In the genomic region with DNA sequence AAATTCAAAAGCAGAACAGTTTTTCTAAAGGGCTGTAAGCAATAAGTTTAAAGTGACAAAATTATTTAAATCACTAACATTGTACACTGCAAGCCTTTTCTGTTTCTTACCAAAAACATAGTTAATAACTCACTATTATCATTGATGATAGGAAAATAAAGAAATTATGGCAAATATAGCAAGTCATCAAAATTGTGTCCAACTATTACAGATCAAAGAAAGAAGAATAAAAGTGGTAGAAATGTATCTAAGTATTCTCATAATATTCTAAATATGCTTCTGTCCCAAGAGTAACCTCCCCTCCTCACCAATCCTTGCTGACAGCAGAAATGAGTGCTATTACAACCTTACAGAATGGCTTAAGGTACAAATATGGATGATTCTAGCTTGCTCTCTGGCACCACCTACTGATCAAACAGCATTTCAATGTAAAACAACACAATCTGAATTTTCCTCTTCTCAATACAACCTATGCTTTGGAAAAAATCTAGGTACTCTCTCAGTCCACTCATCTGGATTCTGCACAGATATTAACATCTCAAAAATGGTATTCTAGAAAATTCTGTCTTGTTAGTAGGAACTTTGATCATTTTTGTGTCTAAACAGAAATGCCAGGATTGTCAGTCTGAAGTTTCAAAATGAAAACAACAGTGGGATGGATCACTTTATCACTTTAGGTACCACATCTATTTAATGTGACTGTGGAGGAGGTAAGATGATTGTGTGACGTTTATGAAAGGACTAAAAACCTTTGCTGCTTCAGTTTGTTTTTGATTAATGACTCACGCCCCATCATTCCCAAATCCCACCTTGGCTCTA, we compare ENCODE assay signal across 9 cellular contexts. TPM values are rescaled to one million over a fixed set of nuclear protein-coding genes. Genes with fewer than 3 reads are reported as not detected.
DNase-seq lines count a peak whose midpoint lies in the region; TF ChIP-seq lines count a peak whose summit lies in the region.
"Had no signal": no experiment of that assay in that cellular context is flagged by ENCODE, and none has a peak within 500 bp of the region (broad histone marks: within the 10 kb centered on the region; RNA-seq: fewer than 3 reads in every experiment).

No MANE protein-coding gene starts in this region.

- peaks cover 21% of the 10 kb centered on the region for H3K36me3 ChIP-seq in suprapubic skin

- H3K4me3 ChIP-seq in suprapubic skin = no peak overlapping the region
- H3K4me3 ChIP-seq: BLaER1 treated with 17β-estradiol and CSF1 and Interleukin-3, amounts not matched to agents 10 nM and 100 nM had no signal

- peaks cover 7% of the 10 kb centered on the region for H3K36me3 Mint-ChIP-seq in activated naive CD8-positive, alpha-beta T cell treated with anti-CD3 and anti-CD28 coated beads for 36 hours

- H3K27me3 ChIP-seq in suprapubic skin = no peaks in the 10 kb centered on the region
- H3K27me3 ChIP-seq: BLaER1 treated with 17β-estradiol and CSF1 and Interleukin-3, amounts not matched to agents 10 nM and 100 nM had no signal

- no peaks in the 10 kb centered on the region for H3K9me3 ChIP-seq in suprapubic skin
- H3K9me3 ChIP-seq: BLaER1 treated with 17β-estradiol and CSF1 and Interleukin-3, amounts not matched to agents 10 nM and 100 nM had no signal

- H3K4me1 ChIP-seq in suprapubic skin = no peaks in the 10 kb centered on the region
- H3K4me1 ChIP-seq: BLaER1 treated with 17β-estradiol and CSF1 and Interleukin-3, amounts not matched to agents 10 nM and 100 nM had no signal

- peaks cover 1% of the 10 kb centered on the region for H3K4me1 Mint-ChIP-seq in activated naive CD8-positive, alpha-beta T cell treated with anti-CD3 and anti-CD28 coated beads for 36 hours

- TF ChIP-seq POLR2A in suprapubic skin (IDR thresholded peaks at IDR 0.05) = no peak

- no peaks in the 10 kb centered on the region for H3K27me3 Mint-ChIP-seq in activated naive CD8-positive, alpha-beta T cell treated with anti-CD3 and anti-CD28 coated beads for 36 hours

- peak; percentile 22 for DNase-seq in NCI-H1436 (lab: John Stamatoyannopoulos, UW)
- no peak for DNase-seq in NCI-H1436 treated with DMSO at 0.1 percent for 48 hours (lab: John Stamatoyannopoulos, UW)
- DNase-seq in H4 (ENCODE audit: low spot score) = peak; percentile 30
- peak; percentile 43 for DNase-seq in NCI-H2196 (lab: John Stamatoyannopoulos, UW; ENCODE audit: unreplicated experiment)
- peak; percentile 30 for DNase-seq in amniotic stem cell (lab: John Stamatoyannopoulos, UW)
- DNase-seq in iPS-NIHi11 (ENCODE audit: low spot score) = peak; percentile 60
- DNase-seq in suprapubic skin (ENCODE audit: low spot score in 2 of 2) = no peak
- no peak for DNase-seq in activated naive CD8-positive, alpha-beta T cell treated with anti-CD3 and anti-CD28 coated beads for 36 hours

- H3K9me3 Mint-ChIP-seq in activated naive CD8-positive, alpha-beta T cell treated with anti-CD3 and anti-CD28 coated beads for 36 hours = no peaks in the 10 kb centered on the region

- WGBS in suprapubic skin = 65% methylated on average over 2 of the region's 2 CpGs

- TF ChIP-seq EP300 in suprapubic skin (IDR thresholded peaks at IDR 0.05) = no peak

- H3K4me3 Mint-ChIP-seq in activated naive CD8-positive, alpha-beta T cell treated with anti-CD3 and anti-CD28 coated beads for 36 hours = no peak overlapping the region

- no peak overlapping the region for H3K27ac ChIP-seq in suprapubic skin
- H3K27ac ChIP-seq: BLaER1 treated with 17β-estradiol and CSF1 and Interleukin-3, amounts not matched to agents 10 nM and 100 nM had no signal

- peak; percentile 17 to 68 for TF ChIP-seq CTCF in suprapubic skin (IDR thresholded peaks at IDR 0.05)

- H3K27ac Mint-ChIP-seq in activated naive CD8-positive, alpha-beta T cell treated with anti-CD3 and anti-CD28 coated beads for 36 hours = no peak overlapping the region

RNA-seq across cellular contexts. Expression of gene ZFP64, which starts 40.9 kb away (rescaled TPM):
- total RNA-seq in H4 (2014; rRNA removed; shearing (Covaris generic)) = 9.5 and 13.1 TPM in 2 replicates
- total RNA-seq in suprapubic skin = 10 to 100 TPM; 25.1 to 33.8 (median 28.2) TPM
- 10 to 100 TPM; 13.1 to 13.5 TPM for total RNA-seq in activated naive CD8-positive, alpha-beta T cell treated with anti-CD3 and anti-CD28 coated beads for 36 hours

Comparison
In these comparisons a context has a peak if more than half of its experiments do, and no peak if none do; other contexts are left out.
1. DNase-seq: peak in NCI-H1436 (single experiment), H4 (single experiment), NCI-H2196 (single experiment), amniotic stem cell (single experiment) and iPS-NIHi11 (single experiment); none in NCI-H1436 treated with DMSO at 0.1 percent for 48 hours (single experiment), suprapubic skin (0 of 2) and activated naive CD8-positive, alpha-beta T cell treated with anti-CD3 and anti-CD28 coated beads for 36 hours (single experiment).